Comparison of ENCODE assay signal across 8 cellular contexts in the genomic region with DNA sequence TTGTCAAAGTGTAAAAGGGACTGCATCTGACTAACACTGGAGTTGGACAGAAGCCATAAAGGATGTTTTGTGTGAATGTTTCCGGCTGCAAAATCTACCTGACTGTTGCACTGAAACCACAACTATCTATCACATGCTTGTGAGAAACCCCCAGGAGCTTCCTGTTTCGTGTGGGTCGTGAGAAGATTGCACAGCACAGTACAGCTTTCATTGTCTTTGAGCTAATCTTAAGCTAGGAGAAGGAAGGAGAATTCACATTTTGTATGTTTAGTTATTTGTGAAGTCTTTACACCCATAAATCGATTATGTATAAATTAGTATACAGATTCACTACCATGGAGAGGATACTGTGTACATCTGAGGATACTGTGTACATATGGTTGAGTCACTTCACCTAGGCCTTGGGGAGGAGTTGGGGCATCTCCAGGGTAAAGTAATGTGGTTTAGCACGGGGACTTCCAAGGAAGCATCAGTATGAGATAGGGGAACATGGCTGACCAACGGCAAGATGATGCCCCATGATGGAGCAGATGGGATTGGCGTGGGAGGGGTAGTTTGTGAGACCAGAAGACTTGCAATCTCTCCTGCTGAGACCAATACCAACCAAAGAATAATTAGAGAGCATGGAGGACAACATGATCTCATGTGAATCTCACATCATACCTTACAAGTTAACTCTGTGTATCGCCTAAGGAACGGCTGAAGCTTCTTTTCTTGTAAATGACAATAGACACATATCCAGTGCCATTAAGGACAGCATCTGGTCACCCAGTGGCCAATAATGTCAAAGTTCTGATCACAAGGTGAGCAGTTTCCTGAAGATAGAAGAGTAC. TPM values are rescaled to one million over a fixed set of nuclear protein-coding genes. Genes with fewer than 3 reads are reported as not detected.
DNase-seq lines count a peak whose midpoint lies in the region; ATAC-seq, FAIRE-seq and TF ChIP-seq lines count a peak whose summit lies in the region.

No MANE protein-coding gene starts in this region.

- peak; percentile 84 for DNase-seq in activated effector memory CD4-positive, alpha-beta T cell treated with anti-CD3 and anti-CD28 coated beads, Interleukin-2, amount 50 U/mL, for 16 hours
- no peak for DNase-seq in activated effector memory CD4-positive, alpha-beta T cell treated with Interleukin-2 at 50 U/mL for 16 hours
- peak; percentile 72 for DNase-seq in SKM-1 treated with dmso at 0.1 percent for 144 hours (lab: John Stamatoyannopoulos, UW; ENCODE audit: unreplicated experiment)
- peak; percentile 85 for DNase-seq in bronchial epithelial cell (ENCODE audit: low read depth)
- DNase-seq in stimulated activated CD4-positive, alpha-beta T cell treated with anti-CD3 and anti-CD28 coated beads, Interleukin-4, amount 100 ng/mL, for 24 hours = peak; percentile 67
- no peak for DNase-seq in uterus
- no peak for DNase-seq in NCI-H1930 (lab: John Stamatoyannopoulos, UW)

- H3K4me3 ChIP-seq in bronchial epithelial cell (ENCODE audit: low read depth, low read length) (no peak overlapping the region), uterus (no peak overlapping the region)

- no peaks in the 10 kb centered on the region for H3K4me1 ChIP-seq in uterus

- H3K27ac ChIP-seq in uterus = no peak overlapping the region

- FAIRE-seq in bronchial epithelial cell (lab: Jason Lieb, UNC) = peak; percentile 28

- H3K9me3 ChIP-seq in uterus = no peaks in the 10 kb centered on the region

- H3K36me3 ChIP-seq in bronchial epithelial cell (ENCODE audit: control insufficient read depth, insufficient read depth, low read length) = no peaks in the 10 kb centered on the region
- no peaks in the 10 kb centered on the region for H3K36me3 ChIP-seq in uterus

- no peak for TF ChIP-seq POLR2A in uterus (IDR thresholded peaks at IDR 0.05)

- TF ChIP-seq CTCF in bronchial epithelial cell (IDR thresholded peaks at IDR 0.05; ENCODE audit: insufficient read depth, low read length, severe bottlenecking) (no peak), uterus (IDR thresholded peaks at IDR 0.05) (no peak)

- peak; percentile 77 for ATAC-seq in HG03159 (IDR thresholded peaks at IDR 0.05; ENCODE audit: unreplicated experiment)

- H3K27me3 ChIP-seq in bronchial epithelial cell (ENCODE audit: control insufficient read depth, insufficient read depth, low read length) (no peaks in the 10 kb centered on the region), uterus (no peaks in the 10 kb centered on the region)

- intact Hi-C loops in uterus (cut with DNase I; ENCODE audit: low total_unique reads) = no loop called here

RNA-seq across cellular contexts. Expression of a gene that starts 43.1 kb away (rescaled TPM):
- total RNA-seq in bronchial epithelial cell (not detected in 2 replicates), uterus (under 1 TPM in 1 of 4 donors, not detected in 3; 0.07 TPM)

Comparison
In these comparisons a context has a peak if more than half of its experiments do, and no peak if none do; other contexts are left out.
1. DNase-seq: peak in activated effector memory CD4-positive, alpha-beta T cell treated with anti-CD3 and anti-CD28 coated beads, Interleukin-2, amount 50 U/mL, for 16 hours (single experiment), SKM-1 treated with dmso at 0.1 percent for 144 hours (single experiment), bronchial epithelial cell (single experiment) and stimulated activated CD4-positive, alpha-beta T cell treated with anti-CD3 and anti-CD28 coated beads, Interleukin-4, amount 100 ng/mL, for 24 hours (single experiment); none in activated effector memory CD4-positive, alpha-beta T cell treated with Interleukin-2 at 50 U/mL for 16 hours (single experiment), uterus (0 of 2) and NCI-H1930 (0 of 2).